ENCODE assay signal across 9 cellular contexts in the genomic region with DNA sequence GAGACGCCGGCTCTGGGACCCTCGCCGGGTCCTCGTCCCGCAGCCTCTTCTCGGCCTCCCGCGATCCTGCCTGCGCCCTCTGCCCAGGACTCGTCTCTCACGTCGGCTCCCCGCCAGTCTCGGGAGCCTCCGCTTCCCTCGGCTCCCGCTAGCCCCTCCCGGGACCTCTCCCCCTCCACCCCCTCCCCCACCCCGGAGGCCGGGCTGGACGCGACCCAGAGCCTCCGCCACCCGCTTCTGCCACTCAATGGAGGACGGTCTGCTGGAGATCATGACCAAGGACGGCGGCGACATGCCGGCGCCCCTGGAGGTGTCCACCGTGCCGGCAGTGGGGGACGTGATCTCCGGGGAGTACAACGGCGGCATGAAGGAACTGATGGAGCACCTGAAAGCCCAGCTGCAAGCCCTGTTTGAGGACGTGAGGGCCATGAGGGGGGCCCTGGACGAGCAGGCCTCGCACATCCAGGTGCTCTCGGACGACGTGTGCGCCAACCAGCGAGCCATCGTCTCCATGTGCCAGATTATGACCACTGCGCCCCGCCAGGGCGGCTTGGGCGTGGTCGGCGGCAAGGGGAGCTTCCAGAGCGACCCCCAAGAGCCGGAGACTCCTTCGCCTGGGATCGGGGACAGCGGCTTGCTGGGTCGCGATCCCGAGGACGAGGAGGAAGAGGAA. TPM values are rescaled to one million over a fixed set of nuclear protein-coding genes. Genes with fewer than 3 reads are reported as not detected.
DNase-seq lines count a peak whose midpoint lies in the region; ATAC-seq and TF ChIP-seq lines count a peak whose summit lies in the region.
"Had no signal": no experiment of that assay in that cellular context is flagged by ENCODE, and none has a peak within 500 bp of the region (broad histone marks: within the 10 kb centered on the region; RNA-seq: fewer than 3 reads in every experiment).

No MANE protein-coding gene starts in this region.

- H3K27me3 ChIP-seq in SJCRH30 (peaks cover 6% of the 10 kb centered on the region; the same call in 1 of the 2 replicates), neural cell (ENCODE audit: insufficient read depth, low read depth, low read length) (no peaks in the 10 kb centered on the region)
- peaks cover 11% of the 10 kb centered on the region for H3K27me3 ChIP-seq in effector memory CD4-positive, alpha-beta T cell (replicated peaks; ENCODE audit: control insufficient read depth, insufficient read depth, low read length, poor library complexity, severe bottlenecking)

- H3K9me2 ChIP-seq in neural cell (ENCODE audit: insufficient read depth, low read length) = no peaks in the 10 kb centered on the region

- peak overlapping the region; percentile 65 for H2AFZ ChIP-seq in neural cell (ENCODE audit: low read depth, low read length)

- peaks cover 39% of the 10 kb centered on the region for H3K79me2 ChIP-seq in neural cell (replicated peaks; ENCODE audit: insufficient read depth, low read length)

- H3F3A ChIP-seq in neural cell (ENCODE audit: insufficient read depth, low read length, poor library complexity, severe bottlenecking) = peaks cover 8% of the 10 kb centered on the region

- TF ChIP-seq RAD21 in neural cell (conservative IDR thresholded peaks at IDR 0.05) = no peak

- no peaks in the 10 kb centered on the region for H3K36me3 ChIP-seq in SJCRH30
- H3K36me3 ChIP-seq in effector memory CD4-positive, alpha-beta T cell (ENCODE audit: control insufficient read depth, insufficient read depth, low read length) = no peaks in the 10 kb centered on the region
- H3K36me3 ChIP-seq in neural cell (ENCODE audit: insufficient read depth, low read length) = no peaks in the 10 kb centered on the region

- no peak for ATAC-seq in HG02623 (IDR thresholded peaks at IDR 0.05; ENCODE audit: unreplicated experiment)

- peak overlapping the region; percentile 25 for H3K4me2 ChIP-seq in neural cell (ENCODE audit: low read length)

- no peaks in the 10 kb centered on the region for H3K9me3 ChIP-seq in SJCRH30 (replicated peaks)
- no peaks in the 10 kb centered on the region for H3K9me3 ChIP-seq in effector memory CD4-positive, alpha-beta T cell (ENCODE audit: control insufficient read depth, low read length)
- H3K9me3 ChIP-seq in neural cell (ENCODE audit: low read length) = no peaks in the 10 kb centered on the region

- no peak for TF ChIP-seq EP300 in neural cell (conservative IDR thresholded peaks at IDR 0.05; ENCODE audit: poor library complexity, severe bottlenecking)

- peak overlapping the region; percentile 74; the same call in 1 of the 2 replicates for H3K4me3 ChIP-seq in GM08714 (ENCODE audit: low read length)
- peak overlapping the region; percentile 67 for H3K4me3 ChIP-seq in SJCRH30
- peak overlapping the region; percentile 77 for H3K4me3 ChIP-seq in effector memory CD4-positive, alpha-beta T cell (ENCODE audit: insufficient read depth, low read depth, low read length, poor library complexity, severe bottlenecking)
- peak overlapping the region; percentile 93 for H3K4me3 ChIP-seq in neural cell (ENCODE audit: low read length)

- peaks cover 15% of the 10 kb centered on the region for H3K4me1 ChIP-seq in SJCRH30
- peaks cover 15% of the 10 kb centered on the region for H3K4me1 ChIP-seq in effector memory CD4-positive, alpha-beta T cell (ENCODE audit: control insufficient read depth, insufficient read depth, low read length, poor library complexity, severe bottlenecking)

- H3K9ac ChIP-seq in neural cell (ENCODE audit: low read length) = peak overlapping the region; percentile 96

- H4K20me1 ChIP-seq in neural cell (ENCODE audit: insufficient read depth) = no peaks in the 10 kb centered on the region

- peak overlapping the region; percentile 47 for H3K27ac ChIP-seq in SJCRH30
- H3K27ac ChIP-seq in effector memory CD4-positive, alpha-beta T cell (ENCODE audit: insufficient read depth, low read length, poor library complexity, severe bottlenecking) = peak overlapping the region; percentile 77
- peak overlapping the region; percentile 98 for H3K27ac ChIP-seq in neural cell (ENCODE audit: low read length)

- DNase-seq in SJCRH30 (peak; percentile 56 to 58), NOMO-1 treated with dmso at 0.1 percent for 144 hours (lab: John Stamatoyannopoulos, UW; ENCODE audit: unreplicated experiment) (no peak), NCI-H1105 treated with DMSO at 0.1 percent for 48 hours (lab: John Stamatoyannopoulos, UW) (no peak)
- DNase-seq in effector memory CD4-positive, alpha-beta T cell = no peak
- no peak for DNase-seq in effector CD8-positive, alpha-beta T cell (lab: John Stamatoyannopoulos, UW)

- TF ChIP-seq CTCF in neural cell (IDR thresholded peaks at IDR 0.05; ENCODE audit: poor library complexity, severe bottlenecking) = no peak

TF ChIP-seq in neural cell, 6 proteins besides CTCF, POLR2A, EP300 and RAD21:
- TF ChIP-seq POLR2AphosphoS5 (IDR thresholded peaks at IDR 0.05) (peak; percentile 18), EZH2 (IDR thresholded peaks at IDR 0.05; ENCODE audit: borderline replicate concordance, insufficient read depth, low read length, poor library complexity, severe bottlenecking) (no peak)

RNA-seq across cellular contexts. Expression of gene CCDC184, which starts 0.6 kb away (rescaled TPM):
- total RNA-seq in SJCRH30 (2014; rRNA removed; shearing (Covaris generic)) = 5.1 and 5.6 TPM in 2 replicates
- 35.3 and 40.2 TPM in 2 replicates for polyA plus RNA-seq in neural cell
- 38.7 and 39.9 TPM in 2 replicates for polyA minus RNA-seq in neural cell

RNA-seq across cellular contexts. Expression of gene OR10AD1, which starts 19.1 kb away (rescaled TPM):
- not detected in 2 replicates for total RNA-seq in SJCRH30 (2014; rRNA removed; shearing (Covaris generic))
- not detected in 2 replicates for polyA plus RNA-seq in neural cell
- polyA minus RNA-seq in neural cell = not detected in 2 replicates
- total RNA-seq: LHCN-M2 had no signal

RNA-seq across cellular contexts. Expression of gene ASB8, which starts 26.7 kb away (rescaled TPM):
- total RNA-seq in SJCRH30 (2014; rRNA removed; shearing (Covaris generic)) = 29.1 and 31.2 TPM in 2 replicates
- 41.7 and 54.8 TPM in 2 replicates for polyA plus RNA-seq in neural cell
- polyA minus RNA-seq in neural cell = 43.2 and 47.7 TPM in 2 replicates

Comparison
In these comparisons a context has a peak if more than half of its experiments do, and no peak if none do; other contexts are left out.
1. DNase-seq: peak in SJCRH30 (2 of 2); none in effector memory CD4-positive, alpha-beta T cell (0 of 3), NOMO-1 treated with dmso at 0.1 percent for 144 hours (single experiment), NCI-H1105 treated with DMSO at 0.1 percent for 48 hours (single experiment) and effector CD8-positive, alpha-beta T cell (single experiment).
2. H3K27ac ChIP-seq: peak in every context shown above with its lines; median percentile 98 in neural cell; 77 in effector memory CD4-positive, alpha-beta T cell; 47 in SJCRH30.
3. Peak in every context shown above with its lines, with median percentiles within 50 percentile points of each other: H3K4me3 ChIP-seq.